ENCODE assay signal across 8 cellular contexts in the genomic region with DNA sequence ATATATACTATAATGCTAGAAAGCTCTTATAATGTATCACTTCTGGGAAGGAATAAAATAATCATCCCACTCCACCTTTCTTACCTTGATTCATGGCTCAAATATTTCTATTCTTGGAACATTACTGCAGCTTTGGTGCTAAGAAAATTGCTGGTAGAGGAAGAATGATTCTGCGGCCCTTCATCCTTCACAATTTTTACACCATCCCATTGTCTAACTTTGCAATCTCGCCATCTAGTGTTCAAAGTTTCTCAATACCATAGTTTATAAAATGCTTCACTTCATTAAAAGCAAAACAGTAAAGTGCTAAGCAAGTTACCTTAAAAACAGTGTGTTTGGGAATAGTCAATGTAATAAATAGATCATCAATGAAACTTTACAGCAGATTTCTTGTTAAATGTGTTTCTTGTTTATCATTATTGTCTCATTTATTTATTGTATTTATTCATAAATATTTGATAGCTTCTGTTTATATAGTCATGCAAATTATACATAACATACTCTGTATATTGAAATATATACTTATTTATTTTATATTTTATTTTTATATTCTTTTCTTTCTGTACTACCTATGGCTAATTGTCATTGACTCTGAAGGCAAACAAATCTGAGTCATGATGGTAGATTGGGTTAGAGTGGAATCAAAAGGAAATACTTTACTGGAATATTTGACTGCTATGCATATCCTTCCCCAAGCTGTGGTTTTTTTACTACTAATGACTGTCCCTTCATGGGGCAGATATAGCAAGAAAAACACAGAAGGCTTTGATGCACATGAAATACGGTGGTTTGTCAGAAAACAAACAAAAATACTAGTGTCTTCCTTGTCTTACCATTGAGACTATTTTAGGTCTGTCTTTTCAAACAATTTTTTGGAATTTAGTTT.
DNase-seq lines count a peak whose midpoint lies in the region; ATAC-seq lines count a peak whose summit lies in the region.

No MANE protein-coding gene starts in this region.

- peak; percentile 52 for ATAC-seq in GM21390 (IDR thresholded peaks at IDR 0.05; ENCODE audit: unreplicated experiment)
- no peak for ATAC-seq in GM21576 (IDR thresholded peaks at IDR 0.05; ENCODE audit: unreplicated experiment)

- no peaks in the 10 kb centered on the region for H3K27me3 ChIP-seq in skeletal muscle satellite cell (ENCODE audit: control insufficient read depth, insufficient read depth, low read length)

- no peaks in the 10 kb centered on the region for H3K36me3 ChIP-seq in skeletal muscle satellite cell (ENCODE audit: insufficient read depth, low read length)

- peaks cover 29% of the 10 kb centered on the region for H3K4me1 ChIP-seq in skeletal muscle satellite cell (ENCODE audit: control insufficient read depth, insufficient read depth, low read length)

- DNase-seq in D341Med (ENCODE audit: low spot score) (peak; percentile 49), M059J (ENCODE audit: low read depth) (peak; percentile 82), SKM-1 (lab: John Stamatoyannopoulos, UW; ENCODE audit: unreplicated experiment) (peak; percentile 17), glomerular endothelial cell (ENCODE audit: extremely low read depth, low read depth, low spot score) (peak; percentile 55), GF-D8 (lab: John Stamatoyannopoulos, UW) (no peak)

- H3K4me2 ChIP-seq in skeletal muscle satellite cell (ENCODE audit: low read length), result peak overlapping the region; percentile 21

- peak overlapping the region; percentile 35 for H3K9ac ChIP-seq in skeletal muscle satellite cell (ENCODE audit: low read depth, low read length)

- no peak overlapping the region for H3K4me3 ChIP-seq in skeletal muscle satellite cell (ENCODE audit: low read length)

- H3K9me3 ChIP-seq in skeletal muscle satellite cell (replicated peaks; ENCODE audit: low read length), result no peaks in the 10 kb centered on the region
